Comparison of ENCODE assay signal across 7 cellular contexts in the genomic region with DNA sequence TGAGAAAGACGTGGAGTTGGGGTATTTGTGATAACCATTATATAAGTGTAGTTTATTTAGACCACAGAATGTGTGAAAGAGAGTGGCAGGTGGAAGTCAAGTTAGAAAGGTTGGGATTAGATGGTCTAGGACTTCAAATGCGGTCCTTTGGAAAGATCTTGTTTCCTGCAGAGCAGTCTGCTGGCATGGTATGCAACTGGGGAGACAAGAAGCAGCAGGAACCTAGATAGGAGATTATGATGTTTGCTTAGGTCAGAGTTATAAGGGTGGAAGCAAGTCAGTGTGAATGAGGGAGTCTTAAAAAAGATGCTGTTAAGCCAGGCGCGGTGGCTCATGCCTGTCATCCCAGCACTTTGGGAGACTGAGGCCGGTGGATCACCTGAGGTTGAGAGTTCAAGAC.
DNase-seq lines count a peak whose midpoint lies in the region; ATAC-seq and TF ChIP-seq lines count a peak whose summit lies in the region.
"Not testable (repeated sequence)": the region's sequence is repeated elsewhere in the genome, so short reads cannot be mapped to it uniquely, and the experiment has no call there.

No MANE protein-coding gene starts in this region.

- not testable (repeated sequence) for H3K27me3 Mint-ChIP-seq in CD4-positive, alpha-beta T cell; activated T-cell treated with anti-CD3 and anti-CD28 coated beads, Interleukin-2, amount 50 U/mL, for 72 hours (ENCODE audit: low read depth); nephron (ENCODE audit: low read depth)

- intact Hi-C loops in CD4-positive, alpha-beta T cell (cut with DNase I, micrococcal nuclease); left colon (cut with DNase I, micrococcal nuclease); mucosa of descending colon (cut with DNase I, micrococcal nuclease): not testable (repeated sequence)

- not testable (repeated sequence) for H3K27ac ChIP-seq in CD4-positive, alpha-beta T cell (ENCODE audit: low read depth, low read length); HEK293 (ENCODE audit: extremely low read depth, low read depth, low read length)

- POLR2A ChIA-PET in CD4-positive, alpha-beta T cell (lab: Charles Lee); HEK293 (lab: Yijun Ruan, JAX): not testable (repeated sequence)

- TF ChIP-seq CTCF in CD4-positive, alpha-beta T cell (IDR thresholded peaks at IDR 0.05); HEK293 (tag by site-specific recombination; IDR thresholded peaks at IDR 0.05); choroid plexus epithelial cell (conservative IDR thresholded peaks at IDR 0.05; ENCODE audit: low read depth, low read length); mucosa of descending colon (IDR thresholded peaks at IDR 0.05); nephron (IDR thresholded peaks at IDR 0.05; ENCODE audit: unreplicated experiment in 3 of 3): not testable (repeated sequence)

- not testable (repeated sequence) for DNase-seq in CD4-positive, alpha-beta T cell; activated T-cell treated with anti-CD3 and anti-CD28 coated beads, Interleukin-2, amount 50 U/mL, for 72 hours; left colon; mucosa of descending colon
- DNase-seq in choroid plexus epithelial cell (ENCODE audit: low read depth), result peak; percentile 24

- H3K9me3 ChIP-seq in CD4-positive, alpha-beta T cell (ENCODE audit: control insufficient read depth, low read length); HEK293 (ENCODE audit: control insufficient read depth, insufficient read depth, low read depth, low read length); mucosa of descending colon: not testable (repeated sequence)

- H3K27ac Mint-ChIP-seq in CD4-positive, alpha-beta T cell, result peak overlapping the region; percentile 21
- peak overlapping the region; percentile 1 for H3K27ac Mint-ChIP-seq in activated T-cell treated with anti-CD3 and anti-CD28 coated beads, Interleukin-2, amount 50 U/mL, for 72 hours
- H3K27ac Mint-ChIP-seq in nephron, result peak overlapping the region in 2 of 3 experiments; percentile 13 to 16

- H3K27me3 ChIP-seq in CD4-positive, alpha-beta T cell (ENCODE audit: control insufficient read depth, insufficient read depth, low read length), result not testable (repeated sequence)

- H3K36me3 Mint-ChIP-seq in CD4-positive, alpha-beta T cell (ENCODE audit: low read depth), result peaks cover 66% of the 10 kb centered on the region
- peaks cover 18 to 38% of the 10 kb centered on the region in 2 donors for H3K36me3 Mint-ChIP-seq in activated T-cell treated with anti-CD3 and anti-CD28 coated beads, Interleukin-2, amount 50 U/mL, for 72 hours (ENCODE audit: insufficient read depth in 2 of 2)
- peaks cover 46% of the 10 kb centered on the region for H3K36me3 Mint-ChIP-seq in nephron (ENCODE audit: low read depth)

- not testable (repeated sequence) for ATAC-seq in CD4-positive, alpha-beta T cell (ENCODE audit: poor library complexity); activated T-cell treated with anti-CD3 and anti-CD28 coated beads, Interleukin-2, amount 50 U/mL, for 72 hours (replicated peaks in 1 of 2)
- ATAC-seq in left colon (peak; percentile 49), mucosa of descending colon (peak; percentile 19)

- peaks cover 18% of the 10 kb centered on the region for H3K4me1 Mint-ChIP-seq in CD4-positive, alpha-beta T cell (ENCODE audit: low read depth)
- peaks cover 25% of the 10 kb centered on the region for H3K4me1 Mint-ChIP-seq in activated T-cell treated with anti-CD3 and anti-CD28 coated beads, Interleukin-2, amount 50 U/mL, for 72 hours (ENCODE audit: low read depth)
- peaks cover 25% of the 10 kb centered on the region for H3K4me1 Mint-ChIP-seq in nephron

- not testable (repeated sequence) for H3K4me3 ChIP-seq in HEK293 (ENCODE audit: low read depth, low read length); choroid plexus epithelial cell (ENCODE audit: low read depth, low read length); mucosa of descending colon

- H3K4me3 Mint-ChIP-seq in CD4-positive, alpha-beta T cell; activated T-cell treated with anti-CD3 and anti-CD28 coated beads, Interleukin-2, amount 50 U/mL, for 72 hours; nephron: not testable (repeated sequence)

- CTCF ChIA-PET in CD4-positive, alpha-beta T cell (lab: Charles Lee); HEK293 (lab: Yijun Ruan, JAX): not testable (repeated sequence)

- not testable (repeated sequence) for H3K4me1 ChIP-seq in HEK293 (ENCODE audit: control insufficient read depth, insufficient read depth, low read length); mucosa of descending colon (ENCODE audit: low read depth)

- not testable (repeated sequence) for H3K9me3 Mint-ChIP-seq in CD4-positive, alpha-beta T cell; activated T-cell treated with anti-CD3 and anti-CD28 coated beads, Interleukin-2, amount 50 U/mL, for 72 hours; nephron

- H3K36me3 ChIP-seq in HEK293 (ENCODE audit: control insufficient read depth in 2 of 2, insufficient read depth in 1 of 2, low read length in 2 of 2); mucosa of descending colon (ENCODE audit: low read depth): not testable (repeated sequence)

TF ChIP-seq in HEK293, 187 proteins besides CTCF, POLR2A, EP300 and RAD21:
- TF ChIP-seq ZIC2 (tag by site-specific recombination; IDR thresholded peaks at IDR 0.05), result peak; percentile 62
